ENCODE assay signal across 8 cellular contexts in genomic region chr21:5065240-5066211, GRCh38.
A peak's percentile ranks its signal among the peaks of the same experiment; 100 is the strongest.
DNase-seq lines count a peak whose midpoint lies in the region; ATAC-seq and TF ChIP-seq lines count a peak whose summit lies in the region.
"Not testable (repeated sequence)": the region's sequence is repeated elsewhere in the genome, so short reads cannot be mapped to it uniquely, and the experiment has no call there.

No MANE protein-coding gene starts in this region.

- TF ChIP-seq POLR2A in transverse colon (IDR thresholded peaks at IDR 0.05), result not testable (repeated sequence)

- peak; percentile 54 to 59 for DNase-seq in activated CD4-positive, alpha-beta T cell treated with anti-CD3 and anti-CD28 coated beads, Interleukin-2, amount 50 U/mL, for 4 hours
- peak; percentile 57 for DNase-seq in activated naive CD8-positive, alpha-beta T cell treated with anti-CD3 and anti-CD28 coated beads, Interleukin-2, amount 10 ng/mL, durations not matched to agents 7 days and 5 days
- DNase-seq in islet precursor cell (peak; percentile 2), transverse colon (peak; percentile 57)
- peak; percentile 20 to 36 (median 36) for DNase-seq in stimulated activated CD4-positive, alpha-beta T cell treated with anti-CD3 and anti-CD28 coated beads, Interleukin-1b, Interleukin-23, amount 100 ng/mL, for 24 hours (ENCODE audit: low read depth in 4 of 4, low spot score in 1 of 4)

- not testable (repeated sequence) for H3K27ac ChIP-seq in transverse colon

- H3K36me3 ChIP-seq in transverse colon, result not testable (repeated sequence)

- not testable (repeated sequence) for H3K27me3 Mint-ChIP-seq in activated naive CD8-positive, alpha-beta T cell treated with anti-CD3 and anti-CD28 coated beads, Interleukin-2, amount 10 ng/mL, durations not matched to agents 7 days and 5 days

- in situ Hi-C loops in transverse colon (cut with MboI; ENCODE audit: low pct_ligation_motif_present in 1 of 4, low pct_unique_long_range_greater_than_20kb in 1 of 4, low sequenced_read_pairs in 3 of 4), result not testable (repeated sequence)

- not testable (repeated sequence) for H3K4me1 ChIP-seq in transverse colon

- not testable (repeated sequence) for H3K9me3 ChIP-seq in transverse colon

- H3K4me3 ChIP-seq in transverse colon, result not testable (repeated sequence)

- TF ChIP-seq CTCF in transverse colon (IDR thresholded peaks at IDR 0.05), result not testable (repeated sequence)

- not testable (repeated sequence) for H3K9me3 Mint-ChIP-seq in activated naive CD8-positive, alpha-beta T cell treated with anti-CD3 and anti-CD28 coated beads, Interleukin-2, amount 10 ng/mL, durations not matched to agents 7 days and 5 days

- ATAC-seq in GM18868 (IDR thresholded peaks at IDR 0.05; ENCODE audit: unreplicated experiment) (peak; percentile 63), HG02623 (IDR thresholded peaks at IDR 0.05; ENCODE audit: unreplicated experiment) (peak; percentile 82), HG03571 (IDR thresholded peaks at IDR 0.05; ENCODE audit: unreplicated experiment) (peak; percentile 78)
- peak; percentile 98 for ATAC-seq in activated naive CD8-positive, alpha-beta T cell treated with anti-CD3 and anti-CD28 coated beads, Interleukin-2, amount 10 ng/mL, durations not matched to agents 7 days and 5 days (ENCODE audit: low read depth)

- H3K27me3 ChIP-seq in transverse colon, result not testable (repeated sequence)

- TF ChIP-seq EP300 in transverse colon (IDR thresholded peaks at IDR 0.05; ENCODE audit: low read depth), result not testable (repeated sequence)

- POLR2A ChIA-PET in activated naive CD8-positive, alpha-beta T cell treated with anti-CD3 and anti-CD28 coated beads, Interleukin-2, amount 10 ng/mL, durations not matched to agents 7 days and 5 days (lab: Charles Lee), result not testable (repeated sequence)

- intact Hi-C loops in transverse colon (cut with DNase I; ENCODE audit: low total_unique reads), result not testable (repeated sequence)

- H3K4me1 Mint-ChIP-seq in activated naive CD8-positive, alpha-beta T cell treated with anti-CD3 and anti-CD28 coated beads, Interleukin-2, amount 10 ng/mL, durations not matched to agents 7 days and 5 days, result not testable (repeated sequence)

- WGBS in transverse colon (ENCODE audit: low coverage in 1 of 2), 2 donors, result 97% methylated on average over 6 of the region's 26 CpGs; no CpG with 5 or more reads in 1 of the 2 donors

- not testable (repeated sequence) for H3K27ac Mint-ChIP-seq in activated naive CD8-positive, alpha-beta T cell treated with anti-CD3 and anti-CD28 coated beads, Interleukin-2, amount 10 ng/mL, durations not matched to agents 7 days and 5 days

- not testable (repeated sequence) for H3K36me3 Mint-ChIP-seq in activated naive CD8-positive, alpha-beta T cell treated with anti-CD3 and anti-CD28 coated beads, Interleukin-2, amount 10 ng/mL, durations not matched to agents 7 days and 5 days

- H3K4me3 Mint-ChIP-seq in activated naive CD8-positive, alpha-beta T cell treated with anti-CD3 and anti-CD28 coated beads, Interleukin-2, amount 10 ng/mL, durations not matched to agents 7 days and 5 days, result not testable (repeated sequence)

Comparison
In these comparisons a context has a peak if more than half of its experiments do, and no peak if none do; other contexts are left out.
1. DNase-seq: peak in every context shown above with its lines; median percentile 57 in activated naive CD8-positive, alpha-beta T cell treated with anti-CD3 and anti-CD28 coated beads, Interleukin-2, amount 10 ng/mL, durations not matched to agents 7 days and 5 days; 57 in transverse colon; 56 in activated CD4-positive, alpha-beta T cell treated with anti-CD3 and anti-CD28 coated beads, Interleukin-2, amount 50 U/mL, for 4 hours; 36 in stimulated activated CD4-positive, alpha-beta T cell treated with anti-CD3 and anti-CD28 coated beads, Interleukin-1b, Interleukin-23, amount 100 ng/mL, for 24 hours; 2 in islet precursor cell.